Comparison of ENCODE assay signal across 8 cellular contexts in genomic region chr18:63321291-63321690, GRCh38. TPM values are rescaled to one million over a fixed set of nuclear protein-coding genes. Genes with fewer than 3 reads are reported as not detected.
DNase-seq lines count a peak whose midpoint lies in the region; ATAC-seq lines count a peak whose summit lies in the region.

No MANE protein-coding gene starts in this region.

- H3K36me3 Mint-ChIP-seq in stimulated activated naive CD8-positive, alpha-beta T cell treated with anti-CD3 and anti-CD28 coated beads, Interleukin-15, Interleukin-2, amounts not matched to agents 100 ng/mL and 50 ng/mL, for 24 hours (ENCODE audit: low read depth): peaks cover 19% of the 10 kb centered on the region
- peaks cover 33% of the 10 kb centered on the region for H3K36me3 Mint-ChIP-seq in activated T-helper 17 cell treated with anti-CD3 and anti-CD28 coated beads, Interleukin-2, amount 50 U/mL, for 72 hours (ENCODE audit: low read depth)

- peaks cover 30% of the 10 kb centered on the region for H3K4me1 Mint-ChIP-seq in stimulated activated naive CD8-positive, alpha-beta T cell treated with anti-CD3 and anti-CD28 coated beads, Interleukin-15, Interleukin-2, amounts not matched to agents 100 ng/mL and 50 ng/mL, for 24 hours (ENCODE audit: low read depth)
- H3K4me1 Mint-ChIP-seq in activated T-helper 17 cell treated with anti-CD3 and anti-CD28 coated beads, Interleukin-2, amount 50 U/mL, for 72 hours: peaks cover 15% of the 10 kb centered on the region

- peaks cover 15% of the 10 kb centered on the region for H3K27me3 ChIP-seq in mucosa of stomach (ENCODE audit: control insufficient read depth, insufficient read depth, low read length)

- peak overlapping the region; percentile 72 for H3K9ac ChIP-seq in mucosa of stomach (ENCODE audit: low read length)

- ATAC-seq in stimulated activated naive CD8-positive, alpha-beta T cell treated with anti-CD3 and anti-CD28 coated beads, Interleukin-15, Interleukin-2, amounts not matched to agents 100 U/mL and 50 U/mL, for 24 hours: no peak
- no peak for ATAC-seq in activated T-helper 17 cell treated with anti-CD3 and anti-CD28 coated beads, Interleukin-2, amount 50 U/mL, for 72 hours (replicated peaks)

- H3K4me1 ChIP-seq in mucosa of stomach (ENCODE audit: control insufficient read depth, insufficient read depth, low read length): peaks cover 4% of the 10 kb centered on the region

- peak overlapping the region; percentile 87 for H3K4me3 Mint-ChIP-seq in stimulated activated naive CD8-positive, alpha-beta T cell treated with anti-CD3 and anti-CD28 coated beads, Interleukin-15, Interleukin-2, amounts not matched to agents 100 ng/mL and 50 ng/mL, for 24 hours
- peak overlapping the region; percentile 92 for H3K4me3 Mint-ChIP-seq in activated T-helper 17 cell treated with anti-CD3 and anti-CD28 coated beads, Interleukin-2, amount 50 U/mL, for 72 hours

- H3K36me3 ChIP-seq in mucosa of stomach (ENCODE audit: control insufficient read depth, insufficient read depth, low read length): no peaks in the 10 kb centered on the region

- no peaks in the 10 kb centered on the region for H3K27me3 Mint-ChIP-seq in stimulated activated naive CD8-positive, alpha-beta T cell treated with anti-CD3 and anti-CD28 coated beads, Interleukin-15, Interleukin-2, amounts not matched to agents 100 ng/mL and 50 ng/mL, for 24 hours
- H3K27me3 Mint-ChIP-seq in activated T-helper 17 cell treated with anti-CD3 and anti-CD28 coated beads, Interleukin-2, amount 50 U/mL, for 72 hours: no peaks in the 10 kb centered on the region

- peak overlapping the region; percentile 92 for H3K27ac Mint-ChIP-seq in stimulated activated naive CD8-positive, alpha-beta T cell treated with anti-CD3 and anti-CD28 coated beads, Interleukin-15, Interleukin-2, amounts not matched to agents 100 ng/mL and 50 ng/mL, for 24 hours
- peak overlapping the region; percentile 93 for H3K27ac Mint-ChIP-seq in activated T-helper 17 cell treated with anti-CD3 and anti-CD28 coated beads, Interleukin-2, amount 50 U/mL, for 72 hours

- no peak for DNase-seq in stimulated activated naive CD8-positive, alpha-beta T cell treated with anti-CD3 and anti-CD28 coated beads, Interleukin-15, Interleukin-2, amounts not matched to agents 100 U/mL and 50 U/mL, for 24 hours
- no peak for DNase-seq in COLO829 (ENCODE audit: low spot score)
- no peak for DNase-seq in NCI-H82 treated with DMSO at 0.1 percent for 48 hours (lab: John Stamatoyannopoulos, UW; ENCODE audit: unreplicated experiment)
- no peak for DNase-seq in hippocampal formation (lab: John Stamatoyannopoulos, UW)
- DNase-seq in NCI-H2081 (lab: John Stamatoyannopoulos, UW): no peak

- peak overlapping the region; percentile 64 for H3K4me3 ChIP-seq in mucosa of stomach (ENCODE audit: low read length)

- H3K9me3 ChIP-seq in mucosa of stomach (ENCODE audit: control insufficient read depth, low read length): no peaks in the 10 kb centered on the region

- no peaks in the 10 kb centered on the region for H3K9me3 Mint-ChIP-seq in stimulated activated naive CD8-positive, alpha-beta T cell treated with anti-CD3 and anti-CD28 coated beads, Interleukin-15, Interleukin-2, amounts not matched to agents 100 ng/mL and 50 ng/mL, for 24 hours
- H3K9me3 Mint-ChIP-seq in activated T-helper 17 cell treated with anti-CD3 and anti-CD28 coated beads, Interleukin-2, amount 50 U/mL, for 72 hours: no peaks in the 10 kb centered on the region

RNA-seq across cellular contexts. Expression of gene BCL2, which starts 1.7 kb away (rescaled TPM):
- total RNA-seq in activated T-helper 17 cell treated with anti-CD3 and anti-CD28 coated beads, Interleukin-2, amount 50 U/mL, for 72 hours: 100 to 1,000 TPM in 1 of 2 donors, 10 to 100 TPM in 1; 95.4 to 269 TPM

RNA-seq across cellular contexts. Expression of gene KDSR, which starts 45.7 kb away (rescaled TPM):
- total RNA-seq in activated T-helper 17 cell treated with anti-CD3 and anti-CD28 coated beads, Interleukin-2, amount 50 U/mL, for 72 hours: 100 to 1,000 TPM in 1 of 2 donors, 10 to 100 TPM in 1; 94.8 to 140 TPM
